In the genomic region with DNA sequence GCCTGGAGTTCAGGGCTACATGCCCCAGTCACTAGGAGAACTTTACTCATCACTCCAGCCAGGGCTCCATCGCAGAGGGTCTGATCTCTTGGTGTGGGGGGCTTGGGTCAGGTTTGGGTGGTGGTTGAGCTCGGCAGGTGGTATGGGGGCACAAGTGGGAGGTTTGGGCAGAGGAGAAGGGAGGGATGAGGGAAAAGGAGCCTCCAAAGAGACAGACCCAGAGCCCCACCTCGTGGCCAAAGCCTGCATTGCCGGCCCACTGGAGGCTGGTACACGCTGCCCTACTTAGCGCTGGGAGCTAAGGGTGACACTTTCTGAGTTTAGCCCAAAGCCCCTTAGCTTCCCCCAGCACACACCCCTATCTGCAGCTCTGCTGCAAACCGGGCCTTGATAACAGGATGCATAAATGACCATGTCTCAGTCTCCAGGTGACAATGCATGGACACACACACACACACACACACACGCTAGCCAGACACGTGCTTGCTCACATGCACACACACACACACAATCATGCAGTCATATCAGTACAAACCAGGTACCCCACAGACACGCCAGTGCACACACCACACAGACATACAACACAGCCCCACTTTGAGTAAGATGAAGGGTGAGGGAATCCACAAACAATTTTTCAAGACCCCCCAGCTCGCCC, we compare ENCODE assay signal across 1 cellular context.
TF ChIP-seq lines count a peak whose summit lies in the region.

No MANE protein-coding gene starts in this region.

TF ChIP-seq in K562, 482 proteins besides CTCF, POLR2A, EP300 and RAD21:
- peak; percentile 33; the same call in 1 of the 2 replicates for TF ChIP-seq RB1 (IDR thresholded peaks at IDR 0.05; ENCODE audit: low read depth)
- TF ChIP-seq, protein P1, sequence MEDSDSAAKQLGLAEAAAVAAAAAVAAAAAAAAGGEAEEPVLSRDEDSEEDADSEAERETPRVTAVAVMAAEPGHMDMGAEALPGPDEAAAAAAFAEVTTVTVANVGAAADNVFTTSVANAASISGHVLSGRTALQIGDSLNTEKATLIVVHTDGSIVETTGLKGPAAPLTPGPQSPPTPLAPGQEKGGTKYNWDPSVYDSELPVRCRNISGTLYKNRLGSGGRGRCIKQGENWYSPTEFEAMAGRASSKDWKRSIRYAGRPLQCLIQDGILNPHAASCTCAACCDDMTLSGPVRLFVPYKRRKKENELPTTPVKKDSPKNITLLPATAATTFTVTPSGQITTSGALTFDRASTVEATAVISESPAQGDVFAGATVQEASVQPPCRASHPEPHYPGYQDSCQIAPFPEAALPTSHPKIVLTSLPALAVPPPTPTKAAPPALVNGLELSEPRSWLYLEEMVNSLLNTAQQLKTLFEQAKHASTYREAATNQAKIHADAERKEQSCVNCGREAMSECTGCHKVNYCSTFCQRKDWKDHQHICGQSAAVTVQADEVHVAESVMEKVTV (CRISPR knock-in tag; IDR thresholded peaks at IDR 0.05): peak; percentile 52; the same call in 1 of the 2 replicates
- TF ChIP-seq MECOM (CRISPR knock-in tag; IDR thresholded peaks at IDR 0.05): no peak
- TF ChIP-seq, protein P2, sequence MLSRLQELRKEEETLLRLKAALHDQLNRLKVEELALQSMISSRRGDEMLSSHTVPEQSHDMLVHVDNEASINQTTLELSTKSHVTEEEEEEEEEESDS (CRISPR knock-in tag; IDR thresholded peaks at IDR 0.05): no peak
- TF ChIP-seq CC2D1A (IDR thresholded peaks at IDR 0.05): peak; percentile 52; the same call in 1 of the 2 replicates
- TF ChIP-seq, protein P3, sequence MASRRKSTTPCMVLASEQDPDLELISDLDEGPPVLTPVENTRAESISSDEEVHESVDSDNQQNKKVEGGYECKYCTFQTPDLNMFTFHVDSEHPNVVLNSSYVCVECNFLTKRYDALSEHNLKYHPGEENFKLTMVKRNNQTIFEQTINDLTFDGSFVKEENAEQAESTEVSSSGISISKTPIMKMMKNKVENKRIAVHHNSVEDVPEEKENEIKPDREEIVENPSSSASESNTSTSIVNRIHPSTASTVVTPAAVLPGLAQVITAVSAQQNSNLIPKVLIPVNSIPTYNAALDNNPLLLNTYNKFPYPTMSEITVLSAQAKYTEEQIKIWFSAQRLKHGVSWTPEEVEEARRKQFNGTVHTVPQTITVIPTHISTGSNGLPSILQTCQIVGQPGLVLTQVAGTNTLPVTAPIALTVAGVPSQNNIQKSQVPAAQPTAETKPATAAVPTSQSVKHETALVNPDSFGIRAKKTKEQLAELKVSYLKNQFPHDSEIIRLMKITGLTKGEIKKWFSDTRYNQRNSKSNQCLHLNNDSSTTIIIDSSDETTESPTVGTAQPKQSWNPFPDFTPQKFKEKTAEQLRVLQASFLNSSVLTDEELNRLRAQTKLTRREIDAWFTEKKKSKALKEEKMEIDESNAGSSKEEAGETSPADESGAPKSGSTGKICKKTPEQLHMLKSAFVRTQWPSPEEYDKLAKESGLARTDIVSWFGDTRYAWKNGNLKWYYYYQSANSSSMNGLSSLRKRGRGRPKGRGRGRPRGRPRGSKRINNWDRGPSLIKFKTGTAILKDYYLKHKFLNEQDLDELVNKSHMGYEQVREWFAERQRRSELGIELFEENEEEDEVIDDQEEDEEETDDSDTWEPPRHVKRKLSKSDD (conservative IDR thresholded peaks at IDR 0.05; ENCODE audit: low read length): no peak
- TF ChIP-seq, protein P4, sequence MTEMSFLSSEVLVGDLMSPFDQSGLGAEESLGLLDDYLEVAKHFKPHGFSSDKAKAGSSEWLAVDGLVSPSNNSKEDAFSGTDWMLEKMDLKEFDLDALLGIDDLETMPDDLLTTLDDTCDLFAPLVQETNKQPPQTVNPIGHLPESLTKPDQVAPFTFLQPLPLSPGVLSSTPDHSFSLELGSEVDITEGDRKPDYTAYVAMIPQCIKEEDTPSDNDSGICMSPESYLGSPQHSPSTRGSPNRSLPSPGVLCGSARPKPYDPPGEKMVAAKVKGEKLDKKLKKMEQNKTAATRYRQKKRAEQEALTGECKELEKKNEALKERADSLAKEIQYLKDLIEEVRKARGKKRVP (CRISPR knock-in tag; IDR thresholded peaks at IDR 0.05): no peak
- TF ChIP-seq CXXC5 (CRISPR knock-in tag; IDR thresholded peaks at IDR 0.05): no peak
- TF ChIP-seq KLF16 (IDR thresholded peaks at IDR 0.05): no peak
- TF ChIP-seq BHLHE40 (IDR thresholded peaks at IDR 0.05; ENCODE audit: low read length): 0 out of 2 replicates have a peak, but pooled peaks have one; percentile 5
- TF ChIP-seq, protein P5, sequence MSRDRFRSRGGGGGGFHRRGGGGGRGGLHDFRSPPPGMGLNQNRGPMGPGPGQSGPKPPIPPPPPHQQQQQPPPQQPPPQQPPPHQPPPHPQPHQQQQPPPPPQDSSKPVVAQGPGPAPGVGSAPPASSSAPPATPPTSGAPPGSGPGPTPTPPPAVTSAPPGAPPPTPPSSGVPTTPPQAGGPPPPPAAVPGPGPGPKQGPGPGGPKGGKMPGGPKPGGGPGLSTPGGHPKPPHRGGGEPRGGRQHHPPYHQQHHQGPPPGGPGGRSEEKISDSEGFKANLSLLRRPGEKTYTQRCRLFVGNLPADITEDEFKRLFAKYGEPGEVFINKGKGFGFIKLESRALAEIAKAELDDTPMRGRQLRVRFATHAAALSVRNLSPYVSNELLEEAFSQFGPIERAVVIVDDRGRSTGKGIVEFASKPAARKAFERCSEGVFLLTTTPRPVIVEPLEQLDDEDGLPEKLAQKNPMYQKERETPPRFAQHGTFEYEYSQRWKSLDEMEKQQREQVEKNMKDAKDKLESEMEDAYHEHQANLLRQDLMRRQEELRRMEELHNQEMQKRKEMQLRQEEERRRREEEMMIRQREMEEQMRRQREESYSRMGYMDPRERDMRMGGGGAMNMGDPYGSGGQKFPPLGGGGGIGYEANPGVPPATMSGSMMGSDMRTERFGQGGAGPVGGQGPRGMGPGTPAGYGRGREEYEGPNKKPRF (IDR thresholded peaks at IDR 0.05; ENCODE audit: low read depth, low read length): no peak
- TF ChIP-seq, protein P6, sequence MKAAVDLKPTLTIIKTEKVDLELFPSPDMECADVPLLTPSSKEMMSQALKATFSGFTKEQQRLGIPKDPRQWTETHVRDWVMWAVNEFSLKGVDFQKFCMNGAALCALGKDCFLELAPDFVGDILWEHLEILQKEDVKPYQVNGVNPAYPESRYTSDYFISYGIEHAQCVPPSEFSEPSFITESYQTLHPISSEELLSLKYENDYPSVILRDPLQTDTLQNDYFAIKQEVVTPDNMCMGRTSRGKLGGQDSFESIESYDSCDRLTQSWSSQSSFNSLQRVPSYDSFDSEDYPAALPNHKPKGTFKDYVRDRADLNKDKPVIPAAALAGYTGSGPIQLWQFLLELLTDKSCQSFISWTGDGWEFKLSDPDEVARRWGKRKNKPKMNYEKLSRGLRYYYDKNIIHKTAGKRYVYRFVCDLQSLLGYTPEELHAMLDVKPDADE (conservative IDR thresholded peaks at IDR 0.05; ENCODE audit: control insufficient read depth, low read depth, low read length): no peak
- TF ChIP-seq MYC (IDR thresholded peaks at IDR 0.05; ENCODE audit: low read depth, low read length): no peak
- TF ChIP-seq MYC (CRISPR knock-in tag; IDR thresholded peaks at IDR 0.05; ENCODE audit: borderline replicate concordance, low read depth): 0 out of 2 replicates have a peak, but pooled peaks have one; percentile 47
- TF ChIP-seq, protein P7, sequence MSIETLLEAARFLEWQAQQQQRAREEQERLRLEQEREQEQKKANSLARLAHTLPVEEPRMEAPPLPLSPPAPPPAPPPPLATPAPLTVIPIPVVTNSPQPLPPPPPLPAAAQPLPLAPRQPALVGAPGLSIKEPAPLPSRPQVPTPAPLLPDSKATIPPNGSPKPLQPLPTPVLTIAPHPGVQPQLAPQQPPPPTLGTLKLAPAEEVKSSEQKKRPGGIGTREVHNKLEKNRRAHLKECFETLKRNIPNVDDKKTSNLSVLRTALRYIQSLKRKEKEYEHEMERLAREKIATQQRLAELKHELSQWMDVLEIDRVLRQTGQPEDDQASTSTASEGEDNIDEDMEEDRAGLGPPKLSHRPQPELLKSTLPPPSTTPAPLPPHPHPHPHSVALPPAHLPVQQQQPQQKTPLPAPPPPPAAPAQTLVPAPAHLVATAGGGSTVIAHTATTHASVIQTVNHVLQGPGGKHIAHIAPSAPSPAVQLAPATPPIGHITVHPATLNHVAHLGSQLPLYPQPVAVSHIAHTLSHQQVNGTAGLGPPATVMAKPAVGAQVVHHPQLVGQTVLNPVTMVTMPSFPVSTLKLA (conservative IDR thresholded peaks at IDR 0.05): peak; percentile 44 to 53; a peak in 3 of 4 replicates
- TF ChIP-seq, protein P8, sequence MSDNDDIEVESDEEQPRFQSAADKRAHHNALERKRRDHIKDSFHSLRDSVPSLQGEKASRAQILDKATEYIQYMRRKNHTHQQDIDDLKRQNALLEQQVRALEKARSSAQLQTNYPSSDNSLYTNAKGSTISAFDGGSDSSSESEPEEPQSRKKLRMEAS (CRISPR knock-in tag; IDR thresholded peaks at IDR 0.05): peak; percentile 61
- TF ChIP-seq MAZ (CRISPR knock-in tag; conservative IDR thresholded peaks at IDR 0.05 in 1 of 2, IDR thresholded peaks at IDR 0.05 in 1 of 2): 0 out of 4 replicates have a peak, but pooled peaks of 1 of the 2 experiments have one; percentile 19
- TF ChIP-seq, protein P9, sequence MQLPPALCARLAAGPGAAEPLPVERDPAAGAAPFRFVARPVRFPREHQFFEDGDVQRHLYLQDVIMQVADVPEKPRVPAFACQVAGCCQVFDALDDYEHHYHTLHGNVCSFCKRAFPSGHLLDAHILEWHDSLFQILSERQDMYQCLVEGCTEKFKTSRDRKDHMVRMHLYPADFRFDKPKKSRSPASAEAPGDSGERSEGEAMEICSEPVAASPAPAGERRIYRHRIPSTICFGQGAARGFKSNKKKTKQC (CRISPR knock-in tag; IDR thresholded peaks at IDR 0.05): 0 out of 2 replicates have a peak, but pooled peaks have one; percentile 19
- TF ChIP-seq, protein P10, sequence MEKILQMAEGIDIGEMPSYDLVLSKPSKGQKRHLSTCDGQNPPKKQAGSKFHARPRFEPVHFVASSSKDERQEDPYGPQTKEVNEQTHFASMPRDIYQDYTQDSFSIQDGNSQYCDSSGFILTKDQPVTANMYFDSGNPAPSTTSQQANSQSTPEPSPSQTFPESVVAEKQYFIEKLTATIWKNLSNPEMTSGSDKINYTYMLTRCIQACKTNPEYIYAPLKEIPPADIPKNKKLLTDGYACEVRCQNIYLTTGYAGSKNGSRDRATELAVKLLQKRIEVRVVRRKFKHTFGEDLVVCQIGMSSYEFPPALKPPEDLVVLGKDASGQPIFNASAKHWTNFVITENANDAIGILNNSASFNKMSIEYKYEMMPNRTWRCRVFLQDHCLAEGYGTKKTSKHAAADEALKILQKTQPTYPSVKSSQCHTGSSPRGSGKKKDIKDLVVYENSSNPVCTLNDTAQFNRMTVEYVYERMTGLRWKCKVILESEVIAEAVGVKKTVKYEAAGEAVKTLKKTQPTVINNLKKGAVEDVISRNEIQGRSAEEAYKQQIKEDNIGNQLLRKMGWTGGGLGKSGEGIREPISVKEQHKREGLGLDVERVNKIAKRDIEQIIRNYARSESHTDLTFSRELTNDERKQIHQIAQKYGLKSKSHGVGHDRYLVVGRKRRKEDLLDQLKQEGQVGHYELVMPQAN (IDR thresholded peaks at IDR 0.05; ENCODE audit: borderline replicate concordance): no peak
- TF ChIP-seq ZKSCAN1 (IDR thresholded peaks at IDR 0.05; ENCODE audit: low read depth, low read length): peak; percentile 57; the same call in 1 of the 2 replicates
- TF ChIP-seq SMC3 (conservative IDR thresholded peaks at IDR 0.05; ENCODE audit: insufficient read depth, low read depth, low read length): peak; percentile 43; the same call in 1 of the 2 replicates
